In genomic region chr6:134512946-134513345, GRCh38 we compare ENCODE assay signal across 18 cellular contexts.
DNase-seq lines count a peak whose midpoint lies in the region; ATAC-seq, FAIRE-seq and TF ChIP-seq lines count a peak whose summit lies in the region.
"Had no signal": no experiment of that assay in that cellular context is flagged by ENCODE, and none has a peak within 500 bp of the region (broad histone marks: within the 10 kb centered on the region; RNA-seq: fewer than 3 reads in every experiment).

No MANE protein-coding gene starts in this region.

- intact Hi-C loops in PC-3 (cut with micrococcal nuclease): no loop called here
- intact Hi-C loops in activated CD4-positive, alpha-beta T cell treated with anti-CD3 and anti-CD28 coated beads, Interleukin-2, amount 10 ng/mL, durations not matched to agents 24 days and 14 days (cut with micrococcal nuclease): no loop called here

- peaks cover 0 to 4% (median 0%) of the 10 kb centered on the region in 3 donors for H3K9me3 Mint-ChIP-seq in T-cell
- H3K9me3 Mint-ChIP-seq in activated CD4-positive, alpha-beta T cell treated with anti-CD3 and anti-CD28 coated beads, Interleukin-2, amount 10 ng/mL, durations not matched to agents 24 days and 14 days: no peaks in the 10 kb centered on the region
- H3K9me3 Mint-ChIP-seq: activated CD4-positive, alpha-beta memory T cell treated with anti-CD3 and anti-CD28 coated beads for 36 hours; activated naive CD4-positive, alpha-beta T cell treated with anti-CD3 and anti-CD28 coated beads, Interleukin-2, amount 10 ng/mL, durations not matched to agents 7 days and 5 days; CD4-positive, alpha-beta T cell had no signal

- no peak overlapping the region for H3K4me3 ChIP-seq in PC-3 (ENCODE audit: low read length)
- H3K4me3 ChIP-seq in fibroblast of pulmonary artery (replicated peaks; ENCODE audit: low read depth, low read length): no peak overlapping the region
- no peak overlapping the region for H3K4me3 ChIP-seq in small intestine (ENCODE audit: low read depth in 1 of 2, low read length in 2 of 2)
- H3K4me3 ChIP-seq in H7 (ENCODE audit: insufficient read depth, low read depth, low read length): no peak overlapping the region
- H3K4me3 ChIP-seq: colonic mucosa, lung, PC-9, psoas muscle had no signal

- no peak for TF ChIP-seq CTCF in PC-3 (conservative IDR thresholded peaks at IDR 0.05; ENCODE audit: low read depth, low read length)
- TF ChIP-seq CTCF in fibroblast of pulmonary artery (IDR thresholded peaks at IDR 0.05; ENCODE audit: low read length, missing control alignments): no peak

- H3K27me3 ChIP-seq in PC-3 (ENCODE audit: low read length): no peaks in the 10 kb centered on the region
- H3K27me3 ChIP-seq in small intestine (ENCODE audit: control insufficient read depth in 2 of 2, insufficient read depth in 2 of 2, low read length in 2 of 2): no peaks in the 10 kb centered on the region
- H3K27me3 ChIP-seq in H7 (ENCODE audit: control insufficient read depth, insufficient read depth, low read length): no peaks in the 10 kb centered on the region
- H3K27me3 ChIP-seq: colonic mucosa had no signal

- no peak overlapping the region for H3K27ac Mint-ChIP-seq in T-cell
- no peak overlapping the region for H3K27ac Mint-ChIP-seq in activated CD4-positive, alpha-beta T cell treated with anti-CD3 and anti-CD28 coated beads, Interleukin-2, amount 10 ng/mL, durations not matched to agents 24 days and 14 days
- H3K27ac Mint-ChIP-seq: activated CD4-positive, alpha-beta memory T cell treated with anti-CD3 and anti-CD28 coated beads for 36 hours; activated naive CD4-positive, alpha-beta T cell treated with anti-CD3 and anti-CD28 coated beads, Interleukin-2, amount 10 ng/mL, durations not matched to agents 7 days and 5 days; CD4-positive, alpha-beta T cell had no signal

- CTCF ChIA-PET in PC-3 (lab: Charles Lee) (no interaction called here), T-cell (lab: Charles Lee) (interaction anchor here in 1 of 2 donors (0.6 kb wide), 1 partner anchor 670 kb away, joined by 8 read pairs; no protein-coding TSS in a partner anchor)

- no peak for FAIRE-seq in small intestine (lab: Jason Lieb, UNC)

- no peaks in the 10 kb centered on the region for H4K20me1 ChIP-seq in PC-3 (ENCODE audit: low read length)

- peak; percentile 28 for DNase-seq in COLO829 (ENCODE audit: low spot score)
- peak; percentile 1 for DNase-seq in PC-3
- DNase-seq in fibroblast of pulmonary artery (ENCODE audit: low read depth): peak; percentile 61
- peak in 32 of 56 donors; percentile 10 to 68 (median 32) for DNase-seq in nucleus accumbens (lab: John Stamatoyannopoulos, UW)
- DNase-seq in T-cell: no peak
- no peak for DNase-seq in small intestine
- DNase-seq in H7: no peak
- DNase-seq in activated CD4-positive, alpha-beta T cell treated with anti-CD3 and anti-CD28 coated beads, Interleukin-2, amount 10 ng/mL, durations not matched to agents 24 days and 14 days: no peak
- DNase-seq: activated CD4-positive, alpha-beta memory T cell treated with anti-CD3 and anti-CD28 coated beads for 36 hours; activated naive CD4-positive, alpha-beta T cell treated with anti-CD3 and anti-CD28 coated beads, Interleukin-2, amount 10 ng/mL, durations not matched to agents 7 days and 5 days; CD4-positive, alpha-beta T cell; colonic mucosa; Karpas-422; stimulated activated CD4-positive, alpha-beta T cell treated with anti-CD3 and anti-CD28 coated beads, Interleukin-4, amount 100 ng/mL, for 4 hours; stimulated activated naive CD8-positive, alpha-beta T cell treated with anti-CD3 and anti-CD28 coated beads, Interleukin-15, Interleukin-2, amounts not matched to agents 100 U/mL and 50 U/mL, for 24 hours had no signal

- no peak overlapping the region for H3K9ac ChIP-seq in PC-3 (ENCODE audit: low read length)

- peaks cover 36% of the 10 kb centered on the region for H3K4me1 ChIP-seq in PC-3 (ENCODE audit: insufficient read depth, low read length)
- H3K4me1 ChIP-seq in small intestine (ENCODE audit: control insufficient read depth in 2 of 2, insufficient read depth in 1 of 2, low read depth in 1 of 2, low read length in 1 of 2): no peaks in the 10 kb centered on the region
- H3K4me1 ChIP-seq: colonic mucosa had no signal

- peaks cover 0 to 18% (median 10%) of the 10 kb centered on the region in 3 donors for H3K4me1 Mint-ChIP-seq in T-cell
- peaks cover 11% of the 10 kb centered on the region for H3K4me1 Mint-ChIP-seq in activated CD4-positive, alpha-beta T cell treated with anti-CD3 and anti-CD28 coated beads, Interleukin-2, amount 10 ng/mL, durations not matched to agents 24 days and 14 days

- POLR2A ChIA-PET in PC-3 (lab: Charles Lee; ENCODE audit: unreplicated experiment) (no interaction called here), T-cell (lab: Charles Lee) (interaction anchor here in 1 of 2 donors (0.9 kb wide), 1 partner anchor 8 kb away, joined by 4 read pairs; no protein-coding TSS in a partner anchor)

- ATAC-seq in PC-3 (peak; percentile 33), T-cell (replicated peaks in 1 of 4) (no peak)
- ATAC-seq: psoas muscle; stimulated activated naive CD8-positive, alpha-beta T cell treated with anti-CD3 and anti-CD28 coated beads, Interleukin-15, Interleukin-2, amounts not matched to agents 100 U/mL and 50 U/mL, for 24 hours had no signal

- no peaks in the 10 kb centered on the region for H3K9me3 ChIP-seq in PC-3 (ENCODE audit: low read length)
- no peaks in the 10 kb centered on the region for H3K9me3 ChIP-seq in small intestine (ENCODE audit: control insufficient read depth, low read depth)
- H3K9me3 ChIP-seq: colonic mucosa, psoas muscle had no signal

- no peaks in the 10 kb centered on the region for H3K27me3 Mint-ChIP-seq in T-cell
- H3K27me3 Mint-ChIP-seq in activated CD4-positive, alpha-beta T cell treated with anti-CD3 and anti-CD28 coated beads, Interleukin-2, amount 10 ng/mL, durations not matched to agents 24 days and 14 days: no peaks in the 10 kb centered on the region
- H3K27me3 Mint-ChIP-seq: activated CD4-positive, alpha-beta memory T cell treated with anti-CD3 and anti-CD28 coated beads for 36 hours; activated naive CD4-positive, alpha-beta T cell treated with anti-CD3 and anti-CD28 coated beads, Interleukin-2, amount 10 ng/mL, durations not matched to agents 7 days and 5 days; CD4-positive, alpha-beta T cell had no signal

- no peaks in the 10 kb centered on the region for H3F3A ChIP-seq in PC-3 (ENCODE audit: low read length, unreplicated experiment)

- peak overlapping the region; percentile 45; the same call in 1 of the 2 replicates for H2AFZ ChIP-seq in PC-3 (ENCODE audit: low read length)
- H2AFZ ChIP-seq: PC-9 had no signal

- no peaks in the 10 kb centered on the region for H3K36me3 Mint-ChIP-seq in T-cell
- H3K36me3 Mint-ChIP-seq in activated CD4-positive, alpha-beta T cell treated with anti-CD3 and anti-CD28 coated beads, Interleukin-2, amount 10 ng/mL, durations not matched to agents 24 days and 14 days (ENCODE audit: low read depth): no peaks in the 10 kb centered on the region
- H3K36me3 Mint-ChIP-seq: activated CD4-positive, alpha-beta memory T cell treated with anti-CD3 and anti-CD28 coated beads for 36 hours; activated naive CD4-positive, alpha-beta T cell treated with anti-CD3 and anti-CD28 coated beads, Interleukin-2, amount 10 ng/mL, durations not matched to agents 7 days and 5 days had no signal

- H3K9me2 ChIP-seq in PC-3 (replicated peaks; ENCODE audit: low read length): no peaks in the 10 kb centered on the region

- H3K4me2 ChIP-seq in PC-3 (ENCODE audit: low read length): 0 out of 2 replicates have a peak overlapping the region, but pooled peaks have one; percentile 34
- H3K4me2 ChIP-seq: PC-9 had no signal

- peak overlapping the region; percentile 57 for H3K27ac ChIP-seq in PC-3 (ENCODE audit: low read length)
- H3K27ac ChIP-seq in small intestine (ENCODE audit: low read depth in 1 of 2, low read length in 1 of 2): no peak overlapping the region
- H3K27ac ChIP-seq: colonic mucosa, PC-9, psoas muscle had no signal

- no TSS peak for BruUV-seq in PC-3 (replicated peaks; lab: Mats Ljungman, UMichigan)

- H3K79me2 ChIP-seq in PC-3 (ENCODE audit: low read length): no peaks in the 10 kb centered on the region

- 60 to 72% (median 64%) methylated on average over 2 of the region's 2 CpGs for WGBS in small intestine, 3 donors

- H3K4me3 Mint-ChIP-seq in T-cell: no peak overlapping the region
- no peak overlapping the region for H3K4me3 Mint-ChIP-seq in activated CD4-positive, alpha-beta T cell treated with anti-CD3 and anti-CD28 coated beads, Interleukin-2, amount 10 ng/mL, durations not matched to agents 24 days and 14 days
- H3K4me3 Mint-ChIP-seq: activated CD4-positive, alpha-beta memory T cell treated with anti-CD3 and anti-CD28 coated beads for 36 hours; activated naive CD4-positive, alpha-beta T cell treated with anti-CD3 and anti-CD28 coated beads, Interleukin-2, amount 10 ng/mL, durations not matched to agents 7 days and 5 days; CD4-positive, alpha-beta T cell had no signal

- H3K36me3 ChIP-seq in PC-3 (ENCODE audit: low read depth, low read length) (no peaks in the 10 kb centered on the region), small intestine (ENCODE audit: control insufficient read depth in 2 of 2, insufficient read depth in 2 of 2, low read length in 2 of 2) (no peaks in the 10 kb centered on the region), H7 (replicated peaks; ENCODE audit: control insufficient read depth, insufficient read depth, low read length) (no peaks in the 10 kb centered on the region)
- H3K36me3 ChIP-seq: colonic mucosa had no signal

Comparison
In these comparisons a context has a peak if more than half of its experiments do, and no peak if none do; other contexts are left out.
1. DNase-seq: peak in COLO829 (single experiment), PC-3 (single experiment), fibroblast of pulmonary artery (single experiment) and nucleus accumbens (32 of 56); none in T-cell (0 of 34), small intestine (single experiment), H7 (single experiment) and activated CD4-positive, alpha-beta T cell treated with anti-CD3 and anti-CD28 coated beads, Interleukin-2, amount 10 ng/mL, durations not matched to agents 24 days and 14 days (single experiment).